8 cellular contexts compared by ENCODE assay signal in the genomic region with DNA sequence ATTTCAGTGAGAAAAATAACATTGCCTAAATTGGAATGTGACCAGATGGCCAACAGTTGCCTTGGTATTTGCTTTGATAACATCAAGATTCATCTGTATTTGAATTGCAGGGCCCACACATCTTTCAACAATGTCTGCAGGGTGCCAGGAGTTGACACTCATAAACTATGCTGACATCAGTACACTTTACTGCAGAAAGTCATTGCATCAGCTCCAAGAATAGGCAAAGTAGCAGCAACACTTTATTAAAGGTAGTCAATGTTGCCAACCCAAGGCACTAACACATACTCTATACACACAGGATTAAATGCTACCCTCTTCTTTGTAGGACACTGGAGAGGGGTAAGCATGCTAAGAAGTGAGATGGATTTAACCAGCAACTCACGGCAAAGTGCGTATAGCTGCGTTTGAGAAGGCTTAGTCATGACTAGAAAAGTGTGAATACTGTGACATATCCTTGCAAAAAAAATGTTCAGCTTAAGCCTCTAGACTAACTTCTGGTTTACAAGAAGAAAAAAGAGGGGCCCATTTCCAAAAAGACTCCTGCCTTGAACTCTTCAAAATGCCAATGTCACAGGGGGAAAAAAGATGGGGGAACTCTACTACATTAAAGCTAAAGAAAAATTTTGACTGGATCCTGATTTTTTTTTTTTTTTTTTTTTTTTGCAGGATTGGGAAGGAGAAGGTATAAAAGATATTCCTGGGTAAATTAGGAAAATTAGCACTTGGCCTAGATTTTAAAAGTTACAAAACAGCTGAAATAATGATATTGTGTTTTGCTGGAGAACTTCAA. TPM values are rescaled to one million over a fixed set of nuclear protein-coding genes. Genes with fewer than 3 reads are reported as not detected.
DNase-seq lines count a peak whose midpoint lies in the region; ATAC-seq and TF ChIP-seq lines count a peak whose summit lies in the region.
"Had no signal": no experiment of that assay in that cellular context is flagged by ENCODE, and none has a peak within 500 bp of the region (broad histone marks: within the 10 kb centered on the region; RNA-seq: fewer than 3 reads in every experiment).

No MANE protein-coding gene starts in this region.

- H3K9me3 Mint-ChIP-seq in endothelial cell (ENCODE audit: unreplicated experiment): no peaks in the 10 kb centered on the region
- H3K9me3 Mint-ChIP-seq in stimulated activated naive B cell treated with anti-CD40 and anti-IgM and Interleukin-4, amounts not matched to agents 10 μg/mL and 1 μg/mL and 100 μg/mL, for 72 hours: no peaks in the 10 kb centered on the region

- H3K27me3 Mint-ChIP-seq in endothelial cell (ENCODE audit: unreplicated experiment): peaks cover 18% of the 10 kb centered on the region
- no peaks in the 10 kb centered on the region for H3K27me3 Mint-ChIP-seq in stimulated activated naive B cell treated with anti-CD40 and anti-IgM and Interleukin-4, amounts not matched to agents 10 μg/mL and 1 μg/mL and 100 μg/mL, for 72 hours

- H3K27ac Mint-ChIP-seq in endothelial cell (ENCODE audit: unreplicated experiment): peak overlapping the region; percentile 49
- H3K27ac Mint-ChIP-seq in stimulated activated naive B cell treated with anti-CD40 and anti-IgM and Interleukin-4, amounts not matched to agents 10 μg/mL and 1 μg/mL and 100 μg/mL, for 72 hours: no peak overlapping the region

- DNase-seq in GM04504 (ENCODE audit: low read depth) (peak; percentile 92), OCI-M1 (lab: John Stamatoyannopoulos, UW) (peak; percentile 29), endothelial cell (ENCODE audit: low spot score) (no peak), renal cortical epithelial cell (ENCODE audit: low read depth) (peak; percentile 63), SKM-1 treated with dmso at 0.1 percent for 144 hours (lab: John Stamatoyannopoulos, UW; ENCODE audit: unreplicated experiment) (no peak), DMS79 (lab: John Stamatoyannopoulos, UW) (no peak)
- DNase-seq in stimulated activated naive B cell treated with anti-CD40 and anti-IgM and Interleukin-4, amounts not matched to agents 10 μg/mL and 1 μg/mL and 100 μg/mL, for 72 hours: no peak
- DNase-seq: Peyer's patch had no signal

- H3K4me1 Mint-ChIP-seq in endothelial cell (ENCODE audit: unreplicated experiment): peaks cover 12% of the 10 kb centered on the region
- H3K4me1 Mint-ChIP-seq in stimulated activated naive B cell treated with anti-CD40 and anti-IgM and Interleukin-4, amounts not matched to agents 10 μg/mL and 1 μg/mL and 100 μg/mL, for 72 hours: peaks cover 15 to 25% of the 10 kb centered on the region in 2 donors

- no peak overlapping the region for H3K4me3 Mint-ChIP-seq in endothelial cell (ENCODE audit: unreplicated experiment)
- H3K4me3 Mint-ChIP-seq in stimulated activated naive B cell treated with anti-CD40 and anti-IgM and Interleukin-4, amounts not matched to agents 10 μg/mL and 1 μg/mL and 100 μg/mL, for 72 hours: peak overlapping the region in 1 of 2 donors; percentile 55

- ATAC-seq in stimulated activated naive B cell treated with anti-CD40 and anti-IgM and Interleukin-4, amounts not matched to agents 10 μg/mL and 1 μg/mL and 100 μg/mL, for 72 hours (replicated peaks): no peak

- H3K36me3 Mint-ChIP-seq in endothelial cell (ENCODE audit: low read depth, unreplicated experiment): no peaks in the 10 kb centered on the region
- peaks cover 5 to 7% of the 10 kb centered on the region in 2 donors for H3K36me3 Mint-ChIP-seq in stimulated activated naive B cell treated with anti-CD40 and anti-IgM and Interleukin-4, amounts not matched to agents 10 μg/mL and 1 μg/mL and 100 μg/mL, for 72 hours

- no peak for TF ChIP-seq CTCF in endothelial cell (IDR thresholded peaks at IDR 0.05; ENCODE audit: unreplicated experiment)

RNA-seq across cellular contexts. Expression of a gene that starts 2.2 kb away (rescaled TPM):
- 23.6 TPM for total RNA-seq in endothelial cell (ENCODE audit: unreplicated experiment)
- total RNA-seq in renal cortical epithelial cell: 19.1 and 37.1 TPM in 2 replicates

RNA-seq across cellular contexts. Expression of a gene that starts 2.7 kb away (rescaled TPM):
- total RNA-seq in endothelial cell (ENCODE audit: unreplicated experiment) (48.9 TPM), renal cortical epithelial cell (63.4 and 79.0 TPM in 2 replicates)

RNA-seq across cellular contexts. Expression of a gene that starts 45.0 kb away (rescaled TPM):
- total RNA-seq in endothelial cell (ENCODE audit: unreplicated experiment) (50.4 TPM), renal cortical epithelial cell (27.3 and 93.2 TPM in 2 replicates)

Comparison
In these comparisons a context has a peak if more than half of its experiments do, and no peak if none do; other contexts are left out.
1. DNase-seq: peak in GM04504 (single experiment), OCI-M1 (single experiment) and renal cortical epithelial cell (single experiment); none in endothelial cell (single experiment), SKM-1 treated with dmso at 0.1 percent for 144 hours (single experiment), stimulated activated naive B cell treated with anti-CD40 and anti-IgM and Interleukin-4, amounts not matched to agents 10 μg/mL and 1 μg/mL and 100 μg/mL, for 72 hours (single experiment) and DMS79 (single experiment).